15 cellular contexts compared by ENCODE assay signal in the genomic region with DNA sequence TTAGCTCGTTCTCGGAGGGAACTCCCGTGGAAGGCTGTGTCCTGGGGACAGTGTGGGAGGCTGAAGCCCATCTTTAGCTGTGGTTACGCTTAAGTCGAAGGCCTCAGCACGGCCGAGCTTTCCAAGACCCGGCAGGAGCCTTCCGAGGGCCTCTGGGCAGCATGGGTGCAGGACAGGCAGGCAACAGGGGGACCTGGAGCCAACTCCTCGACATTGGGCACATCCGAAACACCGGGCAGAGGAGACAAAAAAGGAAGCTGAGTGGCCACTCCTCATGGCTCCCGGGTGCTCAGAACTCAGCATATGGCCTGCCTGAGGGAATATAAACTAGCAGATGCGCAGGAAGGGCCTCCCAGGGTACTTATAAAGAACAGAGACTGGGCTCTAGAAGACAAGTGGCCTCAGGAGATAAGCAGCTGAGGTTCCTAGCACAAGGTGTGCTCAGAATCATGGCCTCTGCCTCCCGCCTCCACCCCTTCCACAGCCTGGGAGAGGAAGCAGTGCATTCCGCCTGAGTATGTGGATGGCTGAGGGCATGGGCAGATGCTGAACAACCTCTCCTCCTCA. TPM values are rescaled to one million over a fixed set of nuclear protein-coding genes. Genes with fewer than 3 reads are reported as not detected.
DNase-seq lines count a peak whose midpoint lies in the region; ATAC-seq and TF ChIP-seq lines count a peak whose summit lies in the region.
"Had no signal": no experiment of that assay in that cellular context is flagged by ENCODE, and none has a peak within 500 bp of the region (broad histone marks: within the 10 kb centered on the region; RNA-seq: fewer than 3 reads in every experiment).

No MANE protein-coding gene starts in this region.

- in situ Hi-C loops in GM13976 (cut with MboI; ENCODE audit: low sequenced_read_pairs, unreplicated experiment): no loop called here

- peaks cover 48% of the 10 kb centered on the region for H3K4me1 Mint-ChIP-seq in osteocyte (ENCODE audit: unreplicated experiment)
- H3K4me1 Mint-ChIP-seq: CD4-positive, alpha-beta memory T cell had no signal

- peak overlapping the region; percentile 70 for H3K27ac Mint-ChIP-seq in osteocyte (ENCODE audit: unreplicated experiment)
- H3K27ac Mint-ChIP-seq: activated CD8-positive, alpha-beta T cell treated with anti-CD3 and anti-CD28 coated beads, Interleukin-2, amount 10 ng/mL, durations not matched to agents 7 days and 5 days; CD4-positive, alpha-beta memory T cell; dendritic cell treated with granulocyte-macrophage colony-stimulating factor and Interleukin-4, amounts not matched to agents 40 ng/mL and 50 ng/mL, for 4 days; naive B cell; progenitor cell of endocrine pancreas had no signal

- peak overlapping the region; percentile 49 to 71 (median 62) for H3K27ac ChIP-seq in esophagus muscularis mucosa (replicated peaks in 1 of 4)
- peak overlapping the region; percentile 74 for H3K27ac ChIP-seq in vagina
- H3K27ac ChIP-seq in tibial nerve: peak overlapping the region in 2 of 4 donors; percentile 74

- H3K27me3 ChIP-seq in esophagus muscularis mucosa (no peaks in the 10 kb centered on the region), vagina (no peaks in the 10 kb centered on the region), tibial nerve (no peaks in the 10 kb centered on the region)

- H3K36me3 ChIP-seq in esophagus muscularis mucosa (peaks cover 0 to 26% (median 12%) of the 10 kb centered on the region in 4 donors), vagina (no peaks in the 10 kb centered on the region), tibial nerve (peaks cover 0 to 24% (median 0%) of the 10 kb centered on the region in 3 donors)

- ATAC-seq in Right ventricle myocardium superior (ENCODE audit: poor library complexity) (peak; percentile 7), left ventricle myocardium superior (no peak), GM21825 (IDR thresholded peaks at IDR 0.05; ENCODE audit: unreplicated experiment) (no peak)
- ATAC-seq: activated CD8-positive, alpha-beta T cell treated with anti-CD3 and anti-CD28 coated beads, Interleukin-2, amount 10 ng/mL, durations not matched to agents 7 days and 5 days had no signal

- H3K9me3 ChIP-seq in esophagus muscularis mucosa (no peaks in the 10 kb centered on the region), vagina (no peaks in the 10 kb centered on the region), tibial nerve (no peaks in the 10 kb centered on the region)

- no peak overlapping the region for H3K4me3 Mint-ChIP-seq in osteocyte (ENCODE audit: unreplicated experiment)
- H3K4me3 Mint-ChIP-seq: activated CD8-positive, alpha-beta T cell treated with anti-CD3 and anti-CD28 coated beads, Interleukin-2, amount 10 ng/mL, durations not matched to agents 7 days and 5 days; CD4-positive, alpha-beta memory T cell; dendritic cell treated with granulocyte-macrophage colony-stimulating factor and Interleukin-4, amounts not matched to agents 40 ng/mL and 50 ng/mL, for 4 days; naive B cell had no signal

- TF ChIP-seq POLR2A in esophagus muscularis mucosa (IDR thresholded peaks at IDR 0.05; ENCODE audit: low read depth) (no peak), vagina (IDR thresholded peaks at IDR 0.05) (no peak), tibial nerve (IDR thresholded peaks at IDR 0.05) (no peak)

- no peak for DNase-seq in Right ventricle myocardium superior
- DNase-seq in left ventricle myocardium superior: no peak
- DNase-seq in esophagus muscularis mucosa (ENCODE audit: extremely low spot score): no peak
- DNase-seq in osteocyte (ENCODE audit: extremely low spot score, unreplicated experiment): no peak
- no peak for DNase-seq in vagina (ENCODE audit: extremely low spot score in 2 of 2)
- DNase-seq in tibial nerve (ENCODE audit: low spot score in 2 of 2): no peak
- DNase-seq in GM13976 (ENCODE audit: low spot score): no peak
- DNase-seq: activated CD8-positive, alpha-beta T cell treated with anti-CD3 and anti-CD28 coated beads, Interleukin-2, amount 10 ng/mL, durations not matched to agents 7 days and 5 days; CD4-positive, alpha-beta memory T cell; naive B cell; NCI-H1417 treated with DMSO at 0.1 percent for 48 hours; NCI-H510A treated with DMSO at 0.1 percent for 48 hours had no signal

- no peak overlapping the region for H3K4me3 ChIP-seq in esophagus muscularis mucosa
- H3K4me3 ChIP-seq in vagina: no peak overlapping the region
- no peak overlapping the region for H3K4me3 ChIP-seq in tibial nerve

- H3K36me3 Mint-ChIP-seq in osteocyte (ENCODE audit: unreplicated experiment): peaks cover 30% of the 10 kb centered on the region
- H3K36me3 Mint-ChIP-seq: CD4-positive, alpha-beta memory T cell; naive B cell had no signal

- WGBS in esophagus muscularis mucosa: 88% methylated on average over 16 of the region's 16 CpGs
- 85 to 88% methylated on average over 16 of the region's 16 CpGs for WGBS in tibial nerve, 2 donors

- TF ChIP-seq EP300 in esophagus muscularis mucosa (IDR thresholded peaks at IDR 0.05): no peak
- TF ChIP-seq EP300 in tibial nerve (IDR thresholded peaks at IDR 0.05): no peak

- H3K9me3 Mint-ChIP-seq in osteocyte (ENCODE audit: unreplicated experiment): peaks cover 7% of the 10 kb centered on the region
- H3K9me3 Mint-ChIP-seq: dendritic cell treated with granulocyte-macrophage colony-stimulating factor and Interleukin-4, amounts not matched to agents 40 ng/mL and 50 ng/mL, for 4 days had no signal

- intact Hi-C loops in Right ventricle myocardium superior (cut with DNase I): no loop called here
- intact Hi-C loops in left ventricle myocardium superior (cut with micrococcal nuclease): no loop called here
- intact Hi-C loops in esophagus muscularis mucosa (cut with DNase I): no loop called here
- intact Hi-C loops in vagina (cut with DNase I): no loop called here

- peaks cover 49 to 62% (median 59%) of the 10 kb centered on the region in 4 donors for H3K4me1 ChIP-seq in esophagus muscularis mucosa
- peaks cover 17% of the 10 kb centered on the region for H3K4me1 ChIP-seq in vagina
- peaks cover 4 to 57% (median 10%) of the 10 kb centered on the region in 4 donors for H3K4me1 ChIP-seq in tibial nerve

- TF ChIP-seq CTCF in esophagus muscularis mucosa (IDR thresholded peaks at IDR 0.05) (no peak), osteocyte (IDR thresholded peaks at IDR 0.05) (no peak), vagina (IDR thresholded peaks at IDR 0.05) (no peak), tibial nerve (IDR thresholded peaks at IDR 0.05) (no peak), GM13976 (IDR thresholded peaks at IDR 0.05; ENCODE audit: borderline replicate concordance, control extremely low read depth, extremely low read depth, insufficient read depth, missing control alignments) (no peak)

- no peaks in the 10 kb centered on the region for H3K27me3 Mint-ChIP-seq in osteocyte (ENCODE audit: unreplicated experiment)
- H3K27me3 Mint-ChIP-seq: dendritic cell treated with granulocyte-macrophage colony-stimulating factor and Interleukin-4, amounts not matched to agents 40 ng/mL and 50 ng/mL, for 4 days; naive B cell had no signal

RNA-seq across cellular contexts. Expression of a gene that starts 34.1 kb away (rescaled TPM):
- total RNA-seq in Right ventricle myocardium superior: 33.0 TPM
- 34.2 TPM for total RNA-seq in left ventricle myocardium superior
- total RNA-seq in esophagus muscularis mucosa: 10 to 100 TPM; 21.7 to 44.4 (median 40.6) TPM
- total RNA-seq in osteocyte: 69.8 and 73.4 TPM in 2 replicates
- total RNA-seq in vagina: 59.7 TPM
- total RNA-seq in tibial nerve: 100 to 1,000 TPM in 3 of 4 donors, 10 to 100 TPM in 1; 86.4 to 134 (median 121) TPM
